Comparison of ENCODE assay signal across 8 cellular contexts in the genomic region with DNA sequence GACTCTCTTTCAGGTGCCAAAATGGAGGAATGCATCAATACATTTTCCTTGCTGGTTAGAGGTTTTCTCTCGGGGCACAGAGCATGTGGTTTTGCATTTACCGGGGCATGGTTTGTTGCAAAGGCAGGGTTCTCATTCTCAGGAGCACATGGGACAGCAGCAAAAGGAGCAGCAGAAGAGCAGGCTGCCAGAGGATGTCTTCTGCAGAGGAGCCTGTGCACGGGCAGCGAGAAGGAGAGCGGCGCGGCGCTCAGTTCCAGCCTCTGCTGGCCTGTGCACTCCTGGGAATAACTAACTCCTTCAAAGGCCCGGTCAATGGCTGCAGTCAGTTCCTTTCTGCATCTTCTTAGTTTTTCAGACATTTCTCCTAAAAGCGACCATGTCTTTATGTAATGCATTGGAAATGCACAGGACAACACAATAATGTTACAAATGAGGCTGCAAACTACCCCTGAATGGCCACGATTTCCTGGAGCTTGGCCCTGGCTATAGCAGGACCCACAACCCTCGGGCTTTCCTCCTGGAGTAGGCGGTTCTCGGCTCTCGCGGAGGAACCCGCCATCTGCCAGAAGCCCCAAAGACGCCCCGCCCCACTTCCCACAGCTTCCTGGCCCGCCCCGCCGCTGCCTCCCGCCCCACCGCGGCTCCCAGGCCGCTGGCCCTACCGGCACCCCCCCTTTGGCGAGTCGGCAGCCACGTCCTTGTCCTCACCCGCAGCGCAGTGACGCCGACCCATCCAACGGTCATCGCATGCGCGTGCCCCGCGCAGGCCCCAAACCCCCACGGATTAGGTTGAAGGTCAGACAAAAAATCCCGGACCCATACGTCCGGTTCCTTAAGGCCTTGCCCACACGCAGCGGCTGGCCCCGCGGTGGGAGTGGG. TPM values are rescaled to one million over a fixed set of nuclear protein-coding genes. Genes with fewer than 3 reads are reported as not detected.
DNase-seq lines count a peak whose midpoint lies in the region; ATAC-seq and TF ChIP-seq lines count a peak whose summit lies in the region.

C3orf62 (minus strand) TSS at position 758 of the 882 bp plus-strand sequence; CDS start at position 398, 360 bp downstream.

- peak in 1 of 2 donors; percentile 22 for TF ChIP-seq POLR2A in vagina (IDR thresholded peaks at IDR 0.05)

- H3K4me1 ChIP-seq in DOHH2 (ENCODE audit: control insufficient read depth, low read length) = peaks cover 21% of the 10 kb centered on the region
- peaks cover 38% of the 10 kb centered on the region for H3K4me1 ChIP-seq in vagina

- intact Hi-C loops in vagina (cut with DNase I) = loop anchor here (5.0 to 10.0 kb wide), 2 partner anchors 102 to 396 kb away; partner anchors contain the start of genes APEH and KLHDC8B

- peak within 1 kb of the TSS; percentile 75 for H3K4me2 ChIP-seq in DOHH2 (ENCODE audit: low read length)

- DNase-seq in T-helper 9 cell (peak; percentile 60), astrocyte of the cerebellum (ENCODE audit: low read depth) (peak; percentile 45), hypothalamus (lab: John Stamatoyannopoulos, UW) (peak; percentile 7 to 86 (median 65)), retina (peak; percentile 82), vagina (ENCODE audit: extremely low spot score in 2 of 2) (peak in 1 of 2 donors; percentile 89), WERI-Rb-1 (no peak)

- H3K27ac ChIP-seq in DOHH2 (ENCODE audit: low read depth, low read length) (0 out of 2 replicates have a peak within 1 kb of the TSS, but pooled peaks have one; percentile 8), vagina (peak within 1 kb of the TSS; percentile 94), WERI-Rb-1 (no peak within 1 kb of the TSS)

- H3K9me3 ChIP-seq in DOHH2 (ENCODE audit: control insufficient read depth, insufficient read depth, low read length) (no peaks in the 10 kb centered on the region), vagina (no peaks in the 10 kb centered on the region), WERI-Rb-1 (ENCODE audit: severe bottlenecking) (no peaks in the 10 kb centered on the region)

- no peak for TF ChIP-seq CTCF in DOHH2 (IDR thresholded peaks at IDR 0.05; ENCODE audit: low read depth, low read length, poor library complexity, severe bottlenecking)
- no peak for TF ChIP-seq CTCF in astrocyte of the cerebellum (IDR thresholded peaks at IDR 0.05; ENCODE audit: low read depth, low read length, missing control alignments)
- peak in 1 of 3 experiments; percentile 13 for TF ChIP-seq CTCF in vagina (IDR thresholded peaks at IDR 0.05)
- no peak for TF ChIP-seq CTCF in WERI-Rb-1 (IDR thresholded peaks at IDR 0.05; ENCODE audit: low read depth, low read length)

- peak within 1 kb of the TSS; percentile 67 for H3K4me3 ChIP-seq in DOHH2 (ENCODE audit: low read length)
- peak within 1 kb of the TSS; percentile 39 for H3K4me3 ChIP-seq in astrocyte of the cerebellum (ENCODE audit: low read depth, low read length)
- peak within 1 kb of the TSS; percentile 33 to 54 for H3K4me3 ChIP-seq in vagina
- H3K4me3 ChIP-seq in WERI-Rb-1 (ENCODE audit: low read depth, low read length) = no peak within 1 kb of the TSS

- H3K27me3 ChIP-seq in DOHH2 (ENCODE audit: control insufficient read depth, low read length) (no peaks in the 10 kb centered on the region), vagina (no peaks in the 10 kb centered on the region), WERI-Rb-1 (ENCODE audit: insufficient read depth, low read depth, severe bottlenecking) (no peaks in the 10 kb centered on the region)

- no peaks in the 10 kb centered on the region for H3K79me2 ChIP-seq in DOHH2 (ENCODE audit: control insufficient read depth, low read length)

- in situ Hi-C loops in astrocyte of the cerebellum (cut with HindIII; ENCODE audit: low sequenced_read_pairs) = no loop called here

- no peaks in the 10 kb centered on the region for H3K9me2 ChIP-seq in DOHH2 (replicated peaks; ENCODE audit: control insufficient read depth, low read length)

- H3F3A ChIP-seq in DOHH2 (ENCODE audit: control insufficient read depth, insufficient read depth) = peaks cover 11% of the 10 kb centered on the region; the same call in 1 of the 2 replicates

- ATAC-seq in HG02870 (IDR thresholded peaks at IDR 0.05; ENCODE audit: unreplicated experiment) = peak; percentile 52

- no peaks in the 10 kb centered on the region for H4K20me1 ChIP-seq in DOHH2 (ENCODE audit: control insufficient read depth, insufficient read depth, low read depth, low read length)

- H3K36me3 ChIP-seq in DOHH2 (ENCODE audit: control insufficient read depth, low read length) (peaks cover 29% of the 10 kb centered on the region), vagina (peaks cover 0 to 7% of the 10 kb centered on the region in 2 donors), WERI-Rb-1 (peaks cover 36% of the 10 kb centered on the region)

RNA-seq across cellular contexts. Expression of gene C3orf62, which starts in this region (rescaled TPM):
- 17.9 TPM for total RNA-seq in vagina
